9 cellular contexts compared by ENCODE assay signal in the genomic region with DNA sequence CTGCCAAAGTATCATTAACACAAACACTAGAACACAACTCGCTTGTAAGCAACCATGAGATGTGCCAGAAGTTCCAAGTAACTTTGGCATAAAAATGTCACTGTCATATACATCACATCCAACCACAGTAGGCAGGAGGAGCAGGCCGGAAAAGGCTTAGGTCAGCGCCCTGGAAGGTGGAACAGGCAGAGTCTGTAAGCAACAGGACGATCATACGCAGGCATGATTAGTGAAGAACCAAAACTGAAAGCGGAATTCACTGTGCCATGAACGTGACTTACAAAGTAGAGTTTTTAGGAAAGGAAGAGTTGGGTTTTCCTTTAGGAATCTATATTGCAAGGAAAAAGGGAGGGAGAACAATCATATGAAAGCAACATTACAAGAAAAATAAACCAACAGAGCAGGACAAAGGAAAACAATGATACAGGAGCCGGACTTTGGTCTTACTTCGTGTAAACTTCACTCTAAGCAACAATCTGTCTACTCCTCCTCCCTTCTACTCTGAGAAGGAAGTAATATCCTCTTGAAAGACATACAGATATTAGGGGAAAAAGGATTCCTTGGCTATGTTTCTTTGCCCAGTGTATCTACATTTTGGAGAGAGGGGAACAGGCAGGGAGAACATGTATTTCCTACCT. TPM values are rescaled to one million over a fixed set of nuclear protein-coding genes. Genes with fewer than 3 reads are reported as not detected.
DNase-seq lines count a peak whose midpoint lies in the region; ATAC-seq and TF ChIP-seq lines count a peak whose summit lies in the region.
"Had no signal": no experiment of that assay in that cellular context is flagged by ENCODE, and none has a peak within 500 bp of the region (broad histone marks: within the 10 kb centered on the region; RNA-seq: fewer than 3 reads in every experiment).

No MANE protein-coding gene starts in this region.

- in situ Hi-C loops in G401 (cut with HindIII; ENCODE audit: low sequenced_read_pairs), result no loop called here

- H3K36me3 ChIP-seq in right atrium auricular region, result peaks cover 49% of the 10 kb centered on the region

- peak overlapping the region; percentile 56 for H3K27ac Mint-ChIP-seq in activated naive CD8-positive, alpha-beta T cell

- H3K36me3 Mint-ChIP-seq in activated naive CD8-positive, alpha-beta T cell, result peaks cover 5% of the 10 kb centered on the region

- H3K27me3 Mint-ChIP-seq in activated naive CD8-positive, alpha-beta T cell, result no peaks in the 10 kb centered on the region

- ATAC-seq in HG03108 (IDR thresholded peaks at IDR 0.05; ENCODE audit: unreplicated experiment) (no peak), GM18517 (IDR thresholded peaks at IDR 0.05; ENCODE audit: unreplicated experiment) (no peak), GM21576 (IDR thresholded peaks at IDR 0.05; ENCODE audit: unreplicated experiment) (no peak)

- no peak for TF ChIP-seq CTCF in right atrium auricular region (IDR thresholded peaks at IDR 0.05)

- H3K4me3 Mint-ChIP-seq in activated naive CD8-positive, alpha-beta T cell, result peak overlapping the region; percentile 69

- no peaks in the 10 kb centered on the region for H3K9me3 ChIP-seq in right atrium auricular region

- no peaks in the 10 kb centered on the region for H3K9me3 Mint-ChIP-seq in activated naive CD8-positive, alpha-beta T cell (ENCODE audit: low read depth)
- H3K9me3 Mint-ChIP-seq: neural crest cell had no signal

- H3K27me3 ChIP-seq in right atrium auricular region, result no peaks in the 10 kb centered on the region

- peak overlapping the region in 1 of 2 donors; percentile 22 for H3K4me3 ChIP-seq in right atrium auricular region

- DNase-seq in G401 (ENCODE audit: low spot score) (peak; percentile 40), right atrium auricular region (ENCODE audit: low spot score) (peak; percentile 66), renal cortical epithelial cell (ENCODE audit: low read depth) (peak; percentile 44), NCI-H82 treated with DMSO at 0.1 percent for 48 hours (lab: John Stamatoyannopoulos, UW; ENCODE audit: unreplicated experiment) (no peak)

- peaks cover 0 to 7% of the 10 kb centered on the region in 2 donors for H3K4me1 ChIP-seq in right atrium auricular region

- H3K4me1 Mint-ChIP-seq in activated naive CD8-positive, alpha-beta T cell (ENCODE audit: low read depth), result peaks cover 34% of the 10 kb centered on the region

- peak overlapping the region; percentile 33 to 67 for H3K27ac ChIP-seq in right atrium auricular region

RNA-seq across cellular contexts. Expression of a gene that starts 52.2 kb away (rescaled TPM):
- 293 and 311 TPM in 2 replicates for total RNA-seq in G401 (2014; rRNA removed; shearing (Covaris generic))
- total RNA-seq in right atrium auricular region, result 100 to 1,000 TPM; 655 to 703 TPM
- 615 and 1,023 TPM in 2 replicates for total RNA-seq in renal cortical epithelial cell
